1 cellular context compared by ENCODE assay signal in genomic region chr12:116520801-116521471, GRCh38.
TF ChIP-seq lines count a peak whose summit lies in the region.

No MANE protein-coding gene starts in this region.

TF ChIP-seq in HEK293, 187 proteins besides CTCF, POLR2A, EP300 and RAD21 (continued from another document and continues in another):
- TF ChIP-seq ZNF558 (tag by site-specific recombination; IDR thresholded peaks at IDR 0.05), result no peak
- TF ChIP-seq ZNF175 (tag by site-specific recombination; IDR thresholded peaks at IDR 0.05), result no peak
- no peak for TF ChIP-seq HOXC10 (CRISPR knock-in tag; IDR thresholded peaks at IDR 0.05)
- no peak for TF ChIP-seq PRDM4 (tag by site-specific recombination; IDR thresholded peaks at IDR 0.05)
- TF ChIP-seq ZNF112 (tag by site-specific recombination; IDR thresholded peaks at IDR 0.05), result no peak
- TF ChIP-seq ZNF157 (tag by site-specific recombination; IDR thresholded peaks at IDR 0.05), result no peak
- TF ChIP-seq ZIC2 (tag by site-specific recombination; IDR thresholded peaks at IDR 0.05), result 0 out of 2 replicates have a peak, but pooled peaks have one; percentile 35
- TF ChIP-seq BCL6B (tag by site-specific recombination; IDR thresholded peaks at IDR 0.05), result no peak
- TF ChIP-seq ZNF274 (IDR thresholded peaks at IDR 0.05; ENCODE audit: low read length), result no peak
- TF ChIP-seq ZNF274 (tag by site-specific recombination; IDR thresholded peaks at IDR 0.05; ENCODE audit: borderline replicate concordance), result no peak
- TF ChIP-seq ZNF398 (tag by site-specific recombination; IDR thresholded peaks at IDR 0.05), result no peak
- TF ChIP-seq ZNF335 (tag by site-specific recombination; conservative IDR thresholded peaks at IDR 0.05), result peak; percentile 41; the same call in 1 of the 2 replicates
- no peak for TF ChIP-seq ZBTB1 (tag by site-specific recombination; IDR thresholded peaks at IDR 0.05)
- TF ChIP-seq ZNF280C (tag by site-specific recombination; IDR thresholded peaks at IDR 0.05), result no peak
- no peak for TF ChIP-seq RBAK (tag by site-specific recombination; IDR thresholded peaks at IDR 0.05)
- TF ChIP-seq ZNF292 (tag by site-specific recombination; IDR thresholded peaks at IDR 0.05; ENCODE audit: borderline replicate concordance, low read depth), result no peak
- TF ChIP-seq ZNF704 (tag by site-specific recombination; IDR thresholded peaks at IDR 0.05), result no peak
- TF ChIP-seq ZBTB6 (tag by site-specific recombination; IDR thresholded peaks at IDR 0.05), result no peak
- TF ChIP-seq ZNF791 (tag by site-specific recombination; IDR thresholded peaks at IDR 0.05), result no peak
- no peak for TF ChIP-seq ZNF777 (tag by site-specific recombination; IDR thresholded peaks at IDR 0.05; ENCODE audit: borderline replicate concordance)
- TF ChIP-seq ZNF776 (tag by site-specific recombination; IDR thresholded peaks at IDR 0.05; ENCODE audit: borderline replicate concordance), result no peak
- no peak for TF ChIP-seq ZNF76 (tag by site-specific recombination; IDR thresholded peaks at IDR 0.05; ENCODE audit: borderline replicate concordance, low read depth)
- TF ChIP-seq ZNF549 (tag by site-specific recombination; IDR thresholded peaks at IDR 0.05), result no peak
- no peak for TF ChIP-seq ZNF701 (tag by site-specific recombination; IDR thresholded peaks at IDR 0.05)
- TF ChIP-seq TCF7L2 (IDR thresholded peaks at IDR 0.05; ENCODE audit: borderline replicate concordance, low read depth, low read length), result peak; percentile 64; the same call in 1 of the 2 replicates
- no peak for TF ChIP-seq KLF7 (tag by site-specific recombination; IDR thresholded peaks at IDR 0.05; ENCODE audit: borderline replicate concordance)
- peak; percentile 63 for TF ChIP-seq GLIS1 (tag by site-specific recombination; IDR thresholded peaks at IDR 0.05)
- TF ChIP-seq ZNF555 (tag by site-specific recombination; conservative IDR thresholded peaks at IDR 0.05), result no peak
- TF ChIP-seq ZBTB17 (tag by site-specific recombination; IDR thresholded peaks at IDR 0.05), result peak; percentile 37
- 0 out of 2 replicates have a peak, but pooled peaks have one; percentile 44 for TF ChIP-seq ZNF362 (tag by site-specific recombination; IDR thresholded peaks at IDR 0.05)
- TF ChIP-seq ZNF501 (tag by site-specific recombination; IDR thresholded peaks at IDR 0.05), result no peak
- no peak for TF ChIP-seq ZNF16 (tag by site-specific recombination; IDR thresholded peaks at IDR 0.05; ENCODE audit: low read depth)
- TF ChIP-seq ZNF311 (tag by site-specific recombination; IDR thresholded peaks at IDR 0.05; ENCODE audit: borderline replicate concordance), result no peak
- TF ChIP-seq ZNF518A (tag by site-specific recombination; conservative IDR thresholded peaks at IDR 0.05; ENCODE audit: low read depth), result 0 out of 2 replicates have a peak, but pooled peaks have one; percentile 24
- TF ChIP-seq ZNF654 (tag by site-specific recombination; IDR thresholded peaks at IDR 0.05; ENCODE audit: low read depth), result no peak
- TF ChIP-seq ZNF660 (tag by site-specific recombination; IDR thresholded peaks at IDR 0.05), result no peak
- no peak for TF ChIP-seq ZNF350 (tag by site-specific recombination; IDR thresholded peaks at IDR 0.05)
- TF ChIP-seq ZNF488 (tag by site-specific recombination; IDR thresholded peaks at IDR 0.05), result no peak
- no peak for TF ChIP-seq SCRT2 (tag by site-specific recombination; IDR thresholded peaks at IDR 0.05)
- TF ChIP-seq ZNF792 (tag by site-specific recombination; IDR thresholded peaks at IDR 0.05), result no peak
- TF ChIP-seq ZNF513 (tag by site-specific recombination; IDR thresholded peaks at IDR 0.05), result no peak
- no peak for TF ChIP-seq KLF17 (tag by site-specific recombination; IDR thresholded peaks at IDR 0.05)
